Comparison of ENCODE assay signal across 9 cellular contexts in genomic region chr12:122887817-122888212, GRCh38. TPM values are rescaled to one million over a fixed set of nuclear protein-coding genes. Genes with fewer than 3 reads are reported as not detected.
DNase-seq lines count a peak whose midpoint lies in the region; ATAC-seq, FAIRE-seq and TF ChIP-seq lines count a peak whose summit lies in the region.
"Had no signal": no experiment of that assay in that cellular context is flagged by ENCODE, and none has a peak within 500 bp of the region (broad histone marks: within the 10 kb centered on the region; RNA-seq: fewer than 3 reads in every experiment).

No MANE protein-coding gene starts in this region.

- no peak overlapping the region for H4K5ac ChIP-seq in H9 (ENCODE audit: insufficient read length, low read depth, low read length)

- H4K91ac ChIP-seq in H9 (ENCODE audit: insufficient read length, low read depth, low read length), result no peak overlapping the region

- no peak overlapping the region for H3K23ac ChIP-seq in H9 (ENCODE audit: insufficient read length, low read depth, low read length)

- CTCF ChIA-PET in Caco-2 (lab: Charles Lee), result interaction anchor here (0.6 to 1.3 kb wide), 3 partner anchors 9 to 114 kb away, joined by 3 to 7 read pairs (median 5); no protein-coding TSS in a partner anchor
- CTCF ChIA-PET in activated CD8-positive, alpha-beta T cell treated with anti-CD3 and anti-CD28 coated beads for 36 hours (lab: Charles Lee), result interaction anchor here (1.3 to 3.3 kb wide), 7 partner anchors 8 to 361 kb away, joined by 3 to 19 read pairs (median 6); no protein-coding TSS in a partner anchor

- H3K14ac ChIP-seq in H9 (ENCODE audit: insufficient read depth, low read length), result no peak overlapping the region

- POLR2A ChIA-PET in Caco-2 (lab: Charles Lee), result interaction anchor here (0.5 kb wide), 1 partner anchor 79 kb away, joined by 3 read pairs; the partner anchor contains the start of gene ABCB9
- POLR2A ChIA-PET in activated CD8-positive, alpha-beta T cell treated with anti-CD3 and anti-CD28 coated beads for 36 hours (lab: Charles Lee), result interaction anchor here (0.6 to 21.6 kb wide), 7 partner anchors 8 to 996 kb away, joined by 3 to 239 read pairs (median 5); partner anchors contain the start of gene VPS37B

- WGBS in H9 (ENCODE audit: extremely low coverage, insufficient read length, low lambda C conversion rate), result no CpG with 5 or more reads among the region's 5 CpGs

- H3K27me3 Mint-ChIP-seq in Caco-2 (ENCODE audit: insufficient read depth, unreplicated experiment), result no peaks in the 10 kb centered on the region
- peaks cover 80% of the 10 kb centered on the region for H3K27me3 Mint-ChIP-seq in H9 (ENCODE audit: low read depth)
- H3K27me3 Mint-ChIP-seq in activated CD8-positive, alpha-beta T cell treated with anti-CD3 and anti-CD28 coated beads for 36 hours, result no peaks in the 10 kb centered on the region

- no peak for DNase-seq in Caco-2
- no peak for DNase-seq in H9
- DNase-seq in activated CD8-positive, alpha-beta T cell treated with anti-CD3 and anti-CD28 coated beads for 36 hours, result no peak
- no peak for DNase-seq in mucosa of descending colon
- no peak for DNase-seq in frontal cortex (ENCODE audit: low spot score in 2 of 2)
- DNase-seq in SKM-1 treated with dmso at 0.1 percent for 144 hours (lab: John Stamatoyannopoulos, UW; ENCODE audit: unreplicated experiment), result no peak
- no peak for DNase-seq in NCI-H1092 (lab: John Stamatoyannopoulos, UW)
- DNase-seq in COR-L47 (lab: John Stamatoyannopoulos, UW), result no peak

- peaks cover 52% of the 10 kb centered on the region for H3K4me1 ChIP-seq in Caco-2
- H3K4me1 ChIP-seq in H9 (ENCODE audit: insufficient read depth, low read length), result peaks cover 8% of the 10 kb centered on the region
- H3K4me1 ChIP-seq in mucosa of descending colon (ENCODE audit: low read depth), result peaks cover 76% of the 10 kb centered on the region

- no peaks in the 10 kb centered on the region for H3K79me2 ChIP-seq in H9 (ENCODE audit: insufficient read depth, low read length)

- peaks cover 2% of the 10 kb centered on the region for H3K79me1 ChIP-seq in H9 (ENCODE audit: insufficient read depth, low read depth, low read length, poor library complexity, severe bottlenecking)

- H3K27ac Mint-ChIP-seq in Caco-2 (ENCODE audit: unreplicated experiment) (peak overlapping the region; percentile 16), H9 (no peak overlapping the region; a peak in 1 of 7 replicates)
- H3K27ac Mint-ChIP-seq in activated CD8-positive, alpha-beta T cell treated with anti-CD3 and anti-CD28 coated beads for 36 hours, result peak overlapping the region; percentile 93

- H3K36me3 ChIP-seq in Caco-2 (ENCODE audit: control insufficient read depth, insufficient read depth, low read length) (no peaks in the 10 kb centered on the region), mucosa of descending colon (ENCODE audit: low read depth) (no peaks in the 10 kb centered on the region)

- no peak overlapping the region for H2BK120ac ChIP-seq in H9 (ENCODE audit: low read depth, low read length, poor library complexity, severe bottlenecking)

- no peak for FAIRE-seq in frontal cortex (lab: Jason Lieb, UNC)
- FAIRE-seq: endometrium had no signal

- intact Hi-C loops in Caco-2 (cut with micrococcal nuclease; ENCODE audit: unreplicated experiment) (no loop called here), mucosa of descending colon (cut with DNase I, micrococcal nuclease) (no loop called here)
- intact Hi-C loops in activated CD8-positive, alpha-beta T cell treated with anti-CD3 and anti-CD28 coated beads for 36 hours (cut with micrococcal nuclease), result no loop called here

- TF ChIP-seq CTCF in Caco-2 (IDR thresholded peaks at IDR 0.05; ENCODE audit: insufficient read depth in 1 of 2, low read depth in 1 of 2, low read length in 1 of 2, severe bottlenecking in 1 of 2, unreplicated experiment in 1 of 2), result no peak
- TF ChIP-seq CTCF in H9 (conservative IDR thresholded peaks at IDR 0.05), result no peak
- no peak for TF ChIP-seq CTCF in activated CD8-positive, alpha-beta T cell treated with anti-CD3 and anti-CD28 coated beads for 36 hours (IDR thresholded peaks at IDR 0.05)
- TF ChIP-seq CTCF in mucosa of descending colon (IDR thresholded peaks at IDR 0.05), result no peak

- H3K18ac ChIP-seq in H9 (ENCODE audit: insufficient read length, low read depth, low read length), result peak overlapping the region; percentile 1

- no TSS peak for BruUV-seq in Caco-2 (replicated peaks; lab: Mats Ljungman, UMichigan)

- no peak overlapping the region for H2BK5ac ChIP-seq in H9 (ENCODE audit: insufficient read length, low read length)

- H3K23me2 ChIP-seq in H9 (ENCODE audit: insufficient read length, low read depth, low read length, poor library complexity, severe bottlenecking), result no peaks in the 10 kb centered on the region

- no peak overlapping the region for H3K27ac ChIP-seq in H9 (ENCODE audit: insufficient read length, low read depth, low read length)

- H2AFZ ChIP-seq in H9 (ENCODE audit: low read length), result no peak overlapping the region

- H4K8ac ChIP-seq in H9 (replicated peaks; ENCODE audit: insufficient read length, low read depth, low read length), result no peak overlapping the region

- H3T11ph ChIP-seq in H9 (ENCODE audit: low read length), result no peak overlapping the region

- H3K4me1 Mint-ChIP-seq in Caco-2 (ENCODE audit: low read depth, unreplicated experiment) (peaks cover 28% of the 10 kb centered on the region), H9 (peaks cover 50 to 63% of the 10 kb centered on the region in 2 experiments)
- peaks cover 94% of the 10 kb centered on the region for H3K4me1 Mint-ChIP-seq in activated CD8-positive, alpha-beta T cell treated with anti-CD3 and anti-CD28 coated beads for 36 hours (ENCODE audit: low read depth)

- no peak overlapping the region for H2BK15ac ChIP-seq in H9 (ENCODE audit: low read depth, low read length)

- H3K4me3 ChIP-seq in Caco-2 (ENCODE audit: low read depth, low read length) (no peak overlapping the region), mucosa of descending colon (peak overlapping the region; percentile 0)

- no peak overlapping the region for H3K9ac ChIP-seq in H9 (ENCODE audit: extremely low read depth, insufficient read length, low read length)

- H4K20me1 ChIP-seq in H9 (ENCODE audit: control insufficient read depth, insufficient read depth, insufficient read length), result no peaks in the 10 kb centered on the region

- no peak overlapping the region for H2AK5ac ChIP-seq in H9 (ENCODE audit: insufficient read length, low read length)

- no peak overlapping the region for H2BK12ac ChIP-seq in H9 (ENCODE audit: insufficient read length, low read depth, low read length)

- H3K27me3 ChIP-seq in Caco-2 (replicated peaks; ENCODE audit: control insufficient read depth, insufficient read depth, low read length) (no peaks in the 10 kb centered on the region), H9 (ENCODE audit: insufficient read depth, low read length) (no peaks in the 10 kb centered on the region; the same call in 1 of the 2 replicates)

- H3K4me2 ChIP-seq in H9 (ENCODE audit: insufficient read depth, insufficient read length, low read length), result no peak overlapping the region

- H3K4me3 Mint-ChIP-seq in Caco-2 (ENCODE audit: unreplicated experiment), result no peak overlapping the region
- no peak overlapping the region for H3K4me3 Mint-ChIP-seq in H9
- peak overlapping the region; percentile 69 for H3K4me3 Mint-ChIP-seq in activated CD8-positive, alpha-beta T cell treated with anti-CD3 and anti-CD28 coated beads for 36 hours

- ATAC-seq in activated CD8-positive, alpha-beta T cell treated with anti-CD3 and anti-CD28 coated beads for 36 hours, result peak; percentile 10
- ATAC-seq in mucosa of descending colon, result peak; percentile 47

- H3K9me3 ChIP-seq in Caco-2 (no peaks in the 10 kb centered on the region), H9 (ENCODE audit: control insufficient read depth, low read depth, low read length) (no peaks in the 10 kb centered on the region), mucosa of descending colon (no peaks in the 10 kb centered on the region)

- H3K4ac ChIP-seq in H9 (ENCODE audit: low read depth, low read length), result no peak overlapping the region; the same call in 1 of the 2 replicates

- no peak overlapping the region for H3K56ac ChIP-seq in H9 (ENCODE audit: insufficient read length, low read depth, low read length)

- H3K9me3 Mint-ChIP-seq in Caco-2 (ENCODE audit: unreplicated experiment) (no peaks in the 10 kb centered on the region), H9 (no peaks in the 10 kb centered on the region)
- H3K9me3 Mint-ChIP-seq in activated CD8-positive, alpha-beta T cell treated with anti-CD3 and anti-CD28 coated beads for 36 hours, result peaks cover 2% of the 10 kb centered on the region

- peaks cover 7% of the 10 kb centered on the region for H3K36me3 Mint-ChIP-seq in Caco-2 (ENCODE audit: insufficient read depth, unreplicated experiment)
- H3K36me3 Mint-ChIP-seq in H9 (ENCODE audit: insufficient read depth in 1 of 3, low read depth in 3 of 3), result no peaks in the 10 kb centered on the region
- peaks cover 14% of the 10 kb centered on the region for H3K36me3 Mint-ChIP-seq in activated CD8-positive, alpha-beta T cell treated with anti-CD3 and anti-CD28 coated beads for 36 hours (ENCODE audit: low read depth)

- H2BK20ac ChIP-seq in H9 (ENCODE audit: low read depth, low read length, poor library complexity, severe bottlenecking), result no peak overlapping the region

RNA-seq across cellular contexts. Expression of gene VPS37B, which starts 8.1 kb away (rescaled TPM):
- 24.0 and 25.4 TPM in 2 replicates for total RNA-seq in Caco-2 (2022)
- 12.3 and 12.9 TPM in 2 replicates for total RNA-seq in H9 (2021)
- 10 to 100 TPM; 17.8 to 18.4 TPM for total RNA-seq in activated CD8-positive, alpha-beta T cell treated with anti-CD3 and anti-CD28 coated beads for 36 hours
- 100 to 1,000 TPM in 1 of 3 donors, 10 to 100 TPM in 2; 50.7 to 108 (median 81.8) TPM for total RNA-seq in mucosa of descending colon
- 13.0 TPM for total RNA-seq in frontal cortex

RNA-seq across cellular contexts. Expression of gene HIP1R, which starts 52.6 kb away (rescaled TPM):
- total RNA-seq in Caco-2 (2022) (13.8 and 15.4 TPM in 2 replicates), H9 (2021) (17.4 and 20.0 TPM in 2 replicates), mucosa of descending colon (10 to 100 TPM; 37.8 to 76.5 (median 73.1) TPM), frontal cortex (88.0 TPM)
- 10 to 100 TPM; 22.8 to 22.9 TPM for total RNA-seq in activated CD8-positive, alpha-beta T cell treated with anti-CD3 and anti-CD28 coated beads for 36 hours

Comparison
In these comparisons a context has a peak if more than half of its experiments do, and no peak if none do; other contexts are left out.
1. H3K27ac Mint-ChIP-seq: peak in Caco-2 (single experiment) and activated CD8-positive, alpha-beta T cell treated with anti-CD3 and anti-CD28 coated beads for 36 hours (single experiment); none in H9 (0 of 3).